ENCODE assay signal across 16 cellular contexts in the genomic region with DNA sequence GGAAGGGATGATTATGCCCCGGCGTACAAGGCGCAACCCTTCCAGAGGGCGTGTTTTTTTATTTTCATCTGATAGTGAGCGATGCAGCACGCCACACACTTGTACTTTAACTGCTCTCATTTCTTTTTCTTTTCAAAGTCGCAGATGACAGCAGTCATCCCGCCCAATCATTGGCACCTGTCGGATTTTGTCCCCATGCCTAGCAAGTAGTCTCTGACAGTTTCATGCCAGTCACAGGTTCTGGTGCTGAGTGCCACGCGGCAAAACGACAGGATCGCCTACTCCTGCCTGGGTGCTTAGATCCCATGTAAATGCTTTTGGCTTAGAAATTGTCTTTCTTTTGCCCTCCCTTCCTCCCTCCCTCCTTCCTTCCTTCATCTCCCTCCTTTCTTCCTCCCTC.
DNase-seq lines count a peak whose midpoint lies in the region; TF ChIP-seq lines count a peak whose summit lies in the region.
"Had no signal": no experiment of that assay in that cellular context is flagged by ENCODE, and none has a peak within 500 bp of the region (broad histone marks: within the 10 kb centered on the region; RNA-seq: fewer than 3 reads in every experiment).

No MANE protein-coding gene starts in this region.

- POLR2A ChIA-PET in activated CD4-positive, alpha-beta T cell treated with anti-CD3 and anti-CD28 coated beads, Interleukin-2, amount 10 ng/mL, durations not matched to agents 7 days and 5 days (lab: Charles Lee), result no interaction called here

- peaks cover 68% of the 10 kb centered on the region for H3K4me1 ChIP-seq in BLaER1
- H3K4me1 ChIP-seq in DOHH2 (ENCODE audit: control insufficient read depth, low read length), result peaks cover 67% of the 10 kb centered on the region
- H3K4me1 ChIP-seq in left ventricle myocardium inferior, result no peaks in the 10 kb centered on the region

- H3K4me1 Mint-ChIP-seq in nephron progenitor cell, result peaks cover 77% of the 10 kb centered on the region
- H3K4me1 Mint-ChIP-seq in activated CD4-positive, alpha-beta T cell treated with anti-CD3 and anti-CD28 coated beads, Interleukin-2, amount 10 ng/mL, durations not matched to agents 7 days and 5 days, result peaks cover 8% of the 10 kb centered on the region

- no peaks in the 10 kb centered on the region for H3K27me3 ChIP-seq in BLaER1
- no peaks in the 10 kb centered on the region for H3K27me3 ChIP-seq in DOHH2 (ENCODE audit: control insufficient read depth, low read length)
- peaks cover 91% of the 10 kb centered on the region for H3K27me3 ChIP-seq in left ventricle myocardium inferior (ENCODE audit: low read depth)

- H3K9me3 Mint-ChIP-seq in nephron progenitor cell, result no peaks in the 10 kb centered on the region
- H3K9me3 Mint-ChIP-seq in activated CD4-positive, alpha-beta T cell treated with anti-CD3 and anti-CD28 coated beads, Interleukin-2, amount 10 ng/mL, durations not matched to agents 7 days and 5 days, result no peaks in the 10 kb centered on the region

- H4K20me1 ChIP-seq in BLaER1, result peaks cover 29% of the 10 kb centered on the region
- H4K20me1 ChIP-seq in DOHH2 (ENCODE audit: control insufficient read depth, insufficient read depth, low read depth, low read length), result no peaks in the 10 kb centered on the region

- TF ChIP-seq CTCF in DOHH2 (IDR thresholded peaks at IDR 0.05; ENCODE audit: low read depth, low read length, poor library complexity, severe bottlenecking) (no peak), nephron progenitor cell (IDR thresholded peaks at IDR 0.05) (no peak), left ventricle myocardium inferior (IDR thresholded peaks at IDR 0.05; ENCODE audit: borderline replicate concordance) (no peak)

- DNase-seq in NCI-H774 (lab: John Stamatoyannopoulos, UW) (peak; percentile 53), nephron progenitor cell (no peak), left ventricle myocardium inferior (no peak)
- DNase-seq in stimulated activated CD4-positive, alpha-beta T cell treated with anti-CD3 and anti-CD28 coated beads, Interleukin-2, amount 100 ng/mL, for 24 hours, result no peak
- DNase-seq in activated CD4-positive, alpha-beta T cell treated with anti-CD3 and anti-CD28 coated beads, Interleukin-2, amount 10 ng/mL, durations not matched to agents 7 days and 5 days, result no peak
- DNase-seq: ACHN; CD4-positive, alpha-beta memory T cell; EL; GM23248; Karpas-422; MM.1S; NCI-H1105; NCI-H226 had no signal

- H3K9me2 ChIP-seq in DOHH2 (replicated peaks; ENCODE audit: control insufficient read depth, low read length), result no peaks in the 10 kb centered on the region

- H3K36me3 ChIP-seq in BLaER1 (peaks cover 10% of the 10 kb centered on the region; the same call in 1 of the 2 replicates), DOHH2 (ENCODE audit: control insufficient read depth, low read length) (no peaks in the 10 kb centered on the region), left ventricle myocardium inferior (no peaks in the 10 kb centered on the region)

- H3K9ac ChIP-seq in BLaER1, result no peak overlapping the region
- H3K9ac ChIP-seq: GM23248 had no signal

- no peaks in the 10 kb centered on the region for H3K9me3 ChIP-seq in BLaER1
- H3K9me3 ChIP-seq in DOHH2 (ENCODE audit: control insufficient read depth, insufficient read depth, low read length), result no peaks in the 10 kb centered on the region
- H3K9me3 ChIP-seq in left ventricle myocardium inferior (replicated peaks), result no peaks in the 10 kb centered on the region

- no peaks in the 10 kb centered on the region for H3K36me3 Mint-ChIP-seq in nephron progenitor cell (ENCODE audit: low read depth)
- no peaks in the 10 kb centered on the region for H3K36me3 Mint-ChIP-seq in activated CD4-positive, alpha-beta T cell treated with anti-CD3 and anti-CD28 coated beads, Interleukin-2, amount 10 ng/mL, durations not matched to agents 7 days and 5 days (ENCODE audit: low read depth)
- H3K36me3 Mint-ChIP-seq: CD4-positive, alpha-beta memory T cell had no signal

- H3F3A ChIP-seq in DOHH2 (ENCODE audit: control insufficient read depth, insufficient read depth), result peaks cover 19% of the 10 kb centered on the region

- peak overlapping the region; percentile 65 for H3K4me3 Mint-ChIP-seq in nephron progenitor cell
- H3K4me3 Mint-ChIP-seq in activated CD4-positive, alpha-beta T cell treated with anti-CD3 and anti-CD28 coated beads, Interleukin-2, amount 10 ng/mL, durations not matched to agents 7 days and 5 days, result no peak overlapping the region
- H3K4me3 Mint-ChIP-seq: CD4-positive, alpha-beta memory T cell had no signal

- no peak overlapping the region for H3K4me3 ChIP-seq in BLaER1
- peak overlapping the region; percentile 55 for H3K4me3 ChIP-seq in DOHH2 (ENCODE audit: low read length)
- H3K4me3 ChIP-seq in left ventricle myocardium inferior, result no peak overlapping the region
- H3K4me3 ChIP-seq: GM23248 had no signal

- intact Hi-C loops in left ventricle myocardium inferior (cut with micrococcal nuclease), result no loop called here

- no peak overlapping the region for H3K27ac Mint-ChIP-seq in nephron progenitor cell
- H3K27ac Mint-ChIP-seq in activated CD4-positive, alpha-beta T cell treated with anti-CD3 and anti-CD28 coated beads, Interleukin-2, amount 10 ng/mL, durations not matched to agents 7 days and 5 days, result no peak overlapping the region
- H3K27ac Mint-ChIP-seq: CD4-positive, alpha-beta memory T cell had no signal

- H3K4me2 ChIP-seq in BLaER1 (peak overlapping the region; percentile 88), DOHH2 (ENCODE audit: low read length) (peak overlapping the region; percentile 71)

- CTCF ChIA-PET in activated CD4-positive, alpha-beta T cell treated with anti-CD3 and anti-CD28 coated beads, Interleukin-2, amount 10 ng/mL, durations not matched to agents 7 days and 5 days (lab: Charles Lee), result no interaction called here

- peaks cover 49% of the 10 kb centered on the region for H3K27me3 Mint-ChIP-seq in nephron progenitor cell (ENCODE audit: low read depth, poor library complexity)
- H3K27me3 Mint-ChIP-seq in activated CD4-positive, alpha-beta T cell treated with anti-CD3 and anti-CD28 coated beads, Interleukin-2, amount 10 ng/mL, durations not matched to agents 7 days and 5 days, result no peaks in the 10 kb centered on the region

- H3K27ac ChIP-seq in BLaER1, result peak overlapping the region; percentile 22; the same call in 1 of the 2 replicates
- peak overlapping the region; percentile 62 for H3K27ac ChIP-seq in DOHH2 (ENCODE audit: low read depth, low read length)
- no peak overlapping the region for H3K27ac ChIP-seq in left ventricle myocardium inferior (replicated peaks)
- H3K27ac ChIP-seq: GM23248, HL-60 had no signal

- H3K79me2 ChIP-seq in DOHH2 (ENCODE audit: control insufficient read depth, low read length), result no peaks in the 10 kb centered on the region
